Comparison of ENCODE assay signal across 9 cellular contexts in the genomic region with DNA sequence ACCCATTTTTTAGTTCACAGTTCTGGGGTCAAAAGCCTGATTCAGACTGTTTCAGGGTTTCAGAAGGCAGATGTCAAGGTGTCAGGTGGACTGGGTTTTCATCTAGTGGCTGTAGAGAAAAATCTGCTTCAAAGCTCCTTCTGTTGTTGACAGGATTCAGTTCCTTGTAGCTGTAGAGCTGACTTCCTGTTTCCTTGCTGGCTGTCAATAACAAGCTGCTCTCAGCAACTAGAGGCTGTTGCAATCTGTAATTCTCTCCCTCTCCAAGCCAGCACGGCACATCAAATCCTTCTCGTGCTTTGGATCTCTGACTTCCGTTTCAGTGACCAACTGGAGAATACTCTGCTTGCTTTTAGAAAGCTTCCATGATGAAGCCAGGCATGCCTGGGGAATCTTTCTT.
DNase-seq lines count a peak whose midpoint lies in the region; ATAC-seq and TF ChIP-seq lines count a peak whose summit lies in the region.
"Had no signal": no experiment of that assay in that cellular context is flagged by ENCODE, and none has a peak within 500 bp of the region (broad histone marks: within the 10 kb centered on the region; RNA-seq: fewer than 3 reads in every experiment).

No MANE protein-coding gene starts in this region.

- H3K9me3 ChIP-seq in colonic mucosa (no peaks in the 10 kb centered on the region), MG63 (no peaks in the 10 kb centered on the region)

- H3K27me3 ChIP-seq in colonic mucosa (no peaks in the 10 kb centered on the region), MG63 (no peaks in the 10 kb centered on the region)

- peaks cover 17 to 21% (median 20%) of the 10 kb centered on the region in 3 donors for H3K4me1 Mint-ChIP-seq in T-cell

- no peak overlapping the region for H3K27ac ChIP-seq in colonic mucosa

- ATAC-seq in GM18867 (IDR thresholded peaks at IDR 0.05; ENCODE audit: unreplicated experiment) (peak; percentile 93), HG03095 (IDR thresholded peaks at IDR 0.05; ENCODE audit: unreplicated experiment) (peak; percentile 72), T-cell (replicated peaks in 1 of 4) (peak; percentile 52 to 90 (median 66))

- no peaks in the 10 kb centered on the region for H3K27me3 Mint-ChIP-seq in T-cell

- CTCF ChIA-PET in T-cell (lab: Charles Lee): no interaction called here

- H3K36me3 Mint-ChIP-seq in T-cell: no peaks in the 10 kb centered on the region

- TF ChIP-seq CTCF in colonic mucosa (IDR thresholded peaks at IDR 0.05): no peak

- H3K9ac ChIP-seq in colonic mucosa (ENCODE audit: low read depth in 2 of 2, low read length in 2 of 2): no peak overlapping the region

- H3K27ac Mint-ChIP-seq in T-cell: peak overlapping the region; percentile 65 to 83

- no peak overlapping the region for H3K4me3 ChIP-seq in colonic mucosa
- H3K4me3 ChIP-seq in MG63: no peak overlapping the region
- H3K4me3 ChIP-seq: lung had no signal

- no peaks in the 10 kb centered on the region for H3K36me3 ChIP-seq in colonic mucosa
- H3K36me3 ChIP-seq in MG63: no peaks in the 10 kb centered on the region

- H3K4me3 Mint-ChIP-seq in T-cell: peak overlapping the region; percentile 42 to 53 (median 47)

- intact Hi-C loops in colonic mucosa (cut with DNase I): no loop called here

- POLR2A ChIA-PET in T-cell (lab: Charles Lee): no interaction called here

- no peaks in the 10 kb centered on the region for H3K4me1 ChIP-seq in colonic mucosa

- DNase-seq in AG08396 (ENCODE audit: low spot score): peak; percentile 8
- DNase-seq in T-cell: peak in 1 of 34 experiments; percentile 7
- DNase-seq in colonic mucosa: no peak
- no peak for DNase-seq in dedifferentiated amniotic fluid mesenchymal stem cell (ENCODE audit: extremely low spot score)
- no peak for DNase-seq in MG63
- DNase-seq in NCI-H446 (lab: John Stamatoyannopoulos, UW): no peak

- H3K9me3 Mint-ChIP-seq in T-cell: peaks cover 0 to 5% (median 0%) of the 10 kb centered on the region in 3 donors
